11 cellular contexts compared by ENCODE assay signal in genomic region chr11:68122936-68123539, GRCh38. TPM values are rescaled to one million over a fixed set of nuclear protein-coding genes. Genes with fewer than 3 reads are reported as not detected.
DNase-seq lines count a peak whose midpoint lies in the region; ATAC-seq and TF ChIP-seq lines count a peak whose summit lies in the region.
"Had no signal": no experiment of that assay in that cellular context is flagged by ENCODE, and none has a peak within 500 bp of the region (broad histone marks: within the 10 kb centered on the region; RNA-seq: fewer than 3 reads in every experiment).

No MANE protein-coding gene starts in this region.

- H3K27ac Mint-ChIP-seq in natural killer cell treated with Interleukin-12 subunit alpha and Interleukin-12 subunit beta and Interleukin-15 and Interleukin-18, amount 100 ng/mL, for 72 hours: no peak overlapping the region
- H3K27ac Mint-ChIP-seq in natural killer cell: no peak overlapping the region
- H3K27ac Mint-ChIP-seq in endothelial cell (ENCODE audit: unreplicated experiment): peak overlapping the region; percentile 99

- peak overlapping the region; percentile 82 to 96 for H3K27ac ChIP-seq in mucosa of rectum (ENCODE audit: low read depth in 2 of 2, low read length in 2 of 2)
- peak overlapping the region; percentile 50 for H3K27ac ChIP-seq in vagina
- peak overlapping the region in 1 of 2 donors; percentile 36 for H3K27ac ChIP-seq in tibial artery
- H3K27ac ChIP-seq: epithelial cell of prostate had no signal

- peak overlapping the region; percentile 25 for H3K4me3 Mint-ChIP-seq in natural killer cell treated with Interleukin-12 subunit alpha and Interleukin-12 subunit beta and Interleukin-15 and Interleukin-18, amount 100 ng/mL, for 72 hours
- no peak overlapping the region for H3K4me3 Mint-ChIP-seq in natural killer cell
- peak overlapping the region; percentile 62 for H3K4me3 Mint-ChIP-seq in endothelial cell (ENCODE audit: unreplicated experiment)

- H3K27me3 Mint-ChIP-seq in natural killer cell treated with Interleukin-12 subunit alpha and Interleukin-12 subunit beta and Interleukin-15 and Interleukin-18, amount 100 ng/mL, for 72 hours: no peaks in the 10 kb centered on the region
- H3K27me3 Mint-ChIP-seq in natural killer cell (ENCODE audit: low read depth in 2 of 2) (no peaks in the 10 kb centered on the region), endothelial cell (ENCODE audit: unreplicated experiment) (peaks cover 16% of the 10 kb centered on the region)

- H3K9me3 Mint-ChIP-seq in natural killer cell treated with Interleukin-12 subunit alpha and Interleukin-12 subunit beta and Interleukin-15 and Interleukin-18, amount 100 ng/mL, for 72 hours: no peaks in the 10 kb centered on the region
- H3K9me3 Mint-ChIP-seq in natural killer cell (no peaks in the 10 kb centered on the region), endothelial cell (ENCODE audit: unreplicated experiment) (no peaks in the 10 kb centered on the region)

- peaks cover 28% of the 10 kb centered on the region in 2 donors for H3K4me1 ChIP-seq in mucosa of rectum (ENCODE audit: control insufficient read depth in 2 of 2, insufficient read depth in 2 of 2, low read length in 2 of 2)
- peaks cover 38% of the 10 kb centered on the region for H3K4me1 ChIP-seq in vagina
- H3K4me1 ChIP-seq in tibial artery: peaks cover 0 to 36% (median 23%) of the 10 kb centered on the region in 4 donors

- intact Hi-C loops in natural killer cell (cut with micrococcal nuclease) (no loop called here), vagina (cut with DNase I) (no loop called here), tibial artery (cut with DNase I; ENCODE audit: low total_unique reads) (loop anchor here (5.0 kb wide), 1 partner anchor 111 kb away; the partner anchor contains the start of gene ALDH3B1)

- no peak for TF ChIP-seq CTCF in natural killer cell (IDR thresholded peaks at IDR 0.05)
- TF ChIP-seq CTCF in endothelial cell (IDR thresholded peaks at IDR 0.05; ENCODE audit: unreplicated experiment): no peak
- TF ChIP-seq CTCF in vagina (IDR thresholded peaks at IDR 0.05): no peak
- no peak for TF ChIP-seq CTCF in tibial artery (IDR thresholded peaks at IDR 0.05)

- no peaks in the 10 kb centered on the region for H3K9me3 ChIP-seq in mucosa of rectum (ENCODE audit: control insufficient read depth in 2 of 2, low read length in 2 of 2)
- H3K9me3 ChIP-seq in vagina: no peaks in the 10 kb centered on the region
- no peaks in the 10 kb centered on the region for H3K9me3 ChIP-seq in tibial artery

- H3K9ac ChIP-seq in mucosa of rectum (ENCODE audit: low read depth in 1 of 2, low read length in 2 of 2): peak overlapping the region; percentile 51 to 60

- DNase-seq in natural killer cell treated with Interleukin-12 subunit alpha and Interleukin-12 subunit beta and Interleukin-15 and Interleukin-18, amount 100 ng/mL, for 72 hours (ENCODE audit: low spot score): no peak
- DNase-seq in natural killer cell: no peak
- no peak for DNase-seq in endothelial cell (ENCODE audit: low spot score)
- no peak for DNase-seq in vagina (ENCODE audit: extremely low spot score in 2 of 2)
- DNase-seq in stimulated activated CD4-positive, alpha-beta T cell treated with anti-CD3 and anti-CD28 coated beads, Interleukin-2, amount 100 ng/mL, for 48 hours: no peak
- DNase-seq in SHP77 treated with DMSO at 0.1 percent for 48 hours (lab: John Stamatoyannopoulos, UW): no peak
- DNase-seq in tibial artery: no peak
- DNase-seq: activated CD4-positive, alpha-beta T cell treated with anti-CD3 and anti-CD28 coated beads, Interleukin-2, amount 50 U/mL, for 4 hours; AML-193 had no signal

- peaks cover 3 to 5% of the 10 kb centered on the region in 2 donors for H3K4me1 Mint-ChIP-seq in natural killer cell treated with Interleukin-12 subunit alpha and Interleukin-12 subunit beta and Interleukin-15 and Interleukin-18, amount 100 ng/mL, for 72 hours (ENCODE audit: low read depth in 2 of 2)
- peaks cover 5 to 18% of the 10 kb centered on the region in 2 donors for H3K4me1 Mint-ChIP-seq in natural killer cell
- peaks cover 36% of the 10 kb centered on the region for H3K4me1 Mint-ChIP-seq in endothelial cell (ENCODE audit: unreplicated experiment)

- TF ChIP-seq POLR2A in vagina (IDR thresholded peaks at IDR 0.05): no peak

- peak overlapping the region in 1 of 2 donors; percentile 13 for H3K4me3 ChIP-seq in mucosa of rectum (ENCODE audit: low read length in 2 of 2)
- H3K4me3 ChIP-seq in vagina: no peak overlapping the region
- H3K4me3 ChIP-seq in tibial artery: no peak overlapping the region

- H3K36me3 Mint-ChIP-seq in natural killer cell treated with Interleukin-12 subunit alpha and Interleukin-12 subunit beta and Interleukin-15 and Interleukin-18, amount 100 ng/mL, for 72 hours: no peaks in the 10 kb centered on the region
- H3K36me3 Mint-ChIP-seq in natural killer cell (no peaks in the 10 kb centered on the region), endothelial cell (ENCODE audit: low read depth, unreplicated experiment) (peaks cover 15% of the 10 kb centered on the region)

- ATAC-seq in natural killer cell treated with Interleukin-12 subunit alpha and Interleukin-12 subunit beta and Interleukin-15 and Interleukin-18, amount 100 ng/mL, for 72 hours: no peak
- no peak for ATAC-seq in natural killer cell

- no peaks in the 10 kb centered on the region for H3K27me3 ChIP-seq in mucosa of rectum (ENCODE audit: control insufficient read depth in 2 of 2, insufficient read depth in 2 of 2, low read length in 2 of 2)
- no peaks in the 10 kb centered on the region for H3K27me3 ChIP-seq in vagina
- H3K27me3 ChIP-seq in tibial artery: no peaks in the 10 kb centered on the region

- H3K36me3 ChIP-seq in mucosa of rectum (ENCODE audit: control insufficient read depth in 2 of 2, insufficient read depth in 2 of 2, low read length in 2 of 2) (no peaks in the 10 kb centered on the region), vagina (no peaks in the 10 kb centered on the region), tibial artery (no peaks in the 10 kb centered on the region)

RNA-seq across cellular contexts. Expression of gene CHKA, which starts 1.9 kb away (rescaled TPM):
- 10 to 100 TPM; 10.6 to 34.9 TPM for total RNA-seq in natural killer cell treated with Interleukin-12 subunit alpha and Interleukin-12 subunit beta and Interleukin-15 and Interleukin-18, amount 100 ng/mL, for 72 hours
- total RNA-seq in natural killer cell (10 to 100 TPM; 15.8 to 24.6 (median 24.4) TPM), endothelial cell (ENCODE audit: unreplicated experiment) (173 TPM), vagina (18.2 TPM)
